Comparison of ENCODE assay signal across 22 cellular contexts in the genomic region with DNA sequence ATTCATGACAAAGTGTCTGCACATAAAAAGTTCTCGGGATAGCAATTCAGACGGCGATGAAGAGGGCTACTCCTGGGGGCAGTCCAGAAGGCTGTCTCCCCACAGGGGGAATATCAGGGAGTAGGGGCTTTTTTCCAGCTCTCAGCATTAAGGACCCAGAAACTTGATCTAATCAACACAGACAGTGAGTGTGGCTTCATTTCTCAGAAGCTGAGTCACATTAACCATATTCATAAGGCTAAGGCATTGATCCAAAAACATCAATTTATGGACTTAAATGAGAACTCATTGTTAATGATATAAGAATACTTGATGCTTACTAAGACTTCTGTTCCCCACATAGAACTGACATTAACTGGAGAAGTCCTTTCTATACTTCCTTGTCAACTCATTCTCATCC.
"Had no signal": no experiment of that assay in that cellular context is flagged by ENCODE, and none has a peak within 500 bp of the region (broad histone marks: within the 10 kb centered on the region; RNA-seq: fewer than 3 reads in every experiment).

No MANE protein-coding gene starts in this region.

- H3K9me3 Mint-ChIP-seq: immature natural killer cell; stimulated activated naive B cell treated with anti-CD40 and anti-IgM and Interleukin-4, amounts not matched to agents 10 μg/mL and 1 μg/mL and 100 μg/mL, for 72 hours had no signal

- H3K36me3 Mint-ChIP-seq: stimulated activated naive B cell treated with anti-CD40 and anti-IgM and Interleukin-4, amounts not matched to agents 10 μg/mL and 1 μg/mL and 100 μg/mL, for 72 hours had no signal

- H3K27me3 ChIP-seq: esophagus muscularis mucosa, gastroesophageal sphincter, right lobe of liver, spleen, tibial artery, upper lobe of left lung, uterus had no signal

- H3K9ac ChIP-seq: parathyroid adenoma had no signal

- H3K27ac Mint-ChIP-seq: naive thymus-derived CD4-positive, alpha-beta T cell; nephron progenitor cell; stimulated activated naive B cell treated with anti-CD40 and anti-IgM and Interleukin-4, amounts not matched to agents 10 μg/mL and 1 μg/mL and 100 μg/mL, for 72 hours had no signal

- H2AFZ ChIP-seq: parathyroid adenoma had no signal

- ATAC-seq: gastroesophageal sphincter; left colon; left ventricle myocardium superior; naive thymus-derived CD4-positive, alpha-beta T cell; right lobe of liver; stimulated activated naive B cell treated with anti-CD40 and anti-IgM and Interleukin-4, amounts not matched to agents 10 μg/mL and 1 μg/mL and 100 μg/mL, for 72 hours had no signal

- H3K36me3 ChIP-seq: esophagus muscularis mucosa, gastroesophageal sphincter, prostate gland, right lobe of liver, spleen, tibial artery, upper lobe of left lung, uterus had no signal

- FAIRE-seq: kidney had no signal

- H3K4me1 ChIP-seq: esophagus muscularis mucosa, gastroesophageal sphincter, parathyroid adenoma, prostate gland, right lobe of liver, spleen, tibial artery, upper lobe of left lung, uterus had no signal

- H3K4me3 Mint-ChIP-seq: immature natural killer cell; naive thymus-derived CD4-positive, alpha-beta T cell; nephron progenitor cell; stimulated activated naive B cell treated with anti-CD40 and anti-IgM and Interleukin-4, amounts not matched to agents 10 μg/mL and 1 μg/mL and 100 μg/mL, for 72 hours had no signal

- DNase-seq: effector memory CD4-positive, alpha-beta T cell; glutamatergic neuron; immature natural killer cell; kidney; left colon; left ventricle myocardium superior; naive thymus-derived CD4-positive, alpha-beta T cell; nephron progenitor cell; right lobe of liver; spleen; stimulated activated CD4-positive, alpha-beta T cell treated with anti-CD3 and anti-CD28 coated beads, Interleukin-15, amount 100 ng/mL, for 24 hours; stimulated activated CD4-positive, alpha-beta T cell treated with anti-CD3 and anti-CD28 coated beads, Interleukin-1b, Interleukin-23, amount 100 ng/mL, for 48 hours; stimulated activated CD4-positive, alpha-beta T cell treated with anti-CD3 and anti-CD28 coated beads, Interleukin-4, amount 100 ng/mL, for 24 hours; stimulated activated naive B cell treated with anti-CD40 and anti-IgM and Interleukin-4, amounts not matched to agents 10 μg/mL and 1 μg/mL and 100 μg/mL, for 72 hours; tibial artery; upper lobe of left lung; uterus had no signal

- H3K4me1 Mint-ChIP-seq: stimulated activated naive B cell treated with anti-CD40 and anti-IgM and Interleukin-4, amounts not matched to agents 10 μg/mL and 1 μg/mL and 100 μg/mL, for 72 hours had no signal

- H3K9me3 ChIP-seq: esophagus muscularis mucosa, gastroesophageal sphincter, prostate gland, right lobe of liver, spleen, tibial artery, upper lobe of left lung, uterus had no signal

- H3K27ac ChIP-seq: epithelial cell of prostate, esophagus muscularis mucosa, gastroesophageal sphincter, parathyroid adenoma, prostate gland, right lobe of liver, spleen, tibial artery, upper lobe of left lung, uterus had no signal

- H3K4me3 ChIP-seq: esophagus muscularis mucosa, gastroesophageal sphincter, prostate gland, right lobe of liver, spleen, tibial artery, upper lobe of left lung, uterus had no signal

- H3K79me2 ChIP-seq: parathyroid adenoma had no signal

- H3K27me3 Mint-ChIP-seq: naive thymus-derived CD4-positive, alpha-beta T cell; stimulated activated naive B cell treated with anti-CD40 and anti-IgM and Interleukin-4, amounts not matched to agents 10 μg/mL and 1 μg/mL and 100 μg/mL, for 72 hours had no signal
